8 cellular contexts compared by ENCODE assay signal in the genomic region with DNA sequence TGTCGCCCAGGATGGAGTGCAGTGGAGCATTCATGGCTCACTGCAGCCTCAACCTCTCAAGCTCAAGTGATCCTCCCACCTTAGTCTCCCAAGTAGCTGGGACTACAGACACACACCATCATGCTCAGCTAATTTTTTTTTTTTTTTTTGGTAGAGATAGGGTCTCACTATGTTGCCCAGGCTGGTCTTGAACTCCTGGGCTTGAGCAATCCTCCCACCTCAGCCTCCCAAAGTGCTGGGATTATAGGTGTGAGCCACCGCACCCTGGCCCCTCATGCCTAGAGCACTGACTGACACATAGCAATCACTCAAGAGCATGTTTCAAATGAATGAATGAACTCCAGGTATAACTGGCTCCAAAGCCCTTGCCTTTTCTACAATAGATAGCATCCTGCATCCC. TPM values are rescaled to one million over a fixed set of nuclear protein-coding genes. Genes with fewer than 3 reads are reported as not detected.
A peak's percentile ranks its signal among the peaks of the same experiment; 100 is the strongest.
DNase-seq lines count a peak whose midpoint lies in the region; ATAC-seq, FAIRE-seq and TF ChIP-seq lines count a peak whose summit lies in the region.
"Not testable (repeated sequence)": the region's sequence is repeated elsewhere in the genome, so short reads cannot be mapped to it uniquely, and the experiment has no call there.

No MANE protein-coding gene starts in this region.

- intact Hi-C loops in CD8-positive, alpha-beta T cell (cut with DNase I, micrococcal nuclease) = loop anchor here in 1 of 2 experiments (10.0 kb wide), 1 partner anchor 1636 kb away; a partner anchor contains a TSS
- intact Hi-C loops in activated T-helper 1 cell treated with anti-CD3 and anti-CD28 coated beads, Interleukin-12 subunit alpha, Interleukin-12 subunit beta, Interleukin-2, Interleukin-4 antibody, amounts not matched to agents 30 ng/mL and 10 ng/mL and 1 ng/mL, durations not matched to agents 14 hours and 24 hours and 36 hours (cut with micrococcal nuclease) = loop anchor here (5.0 kb wide), 1 partner anchor 1122 kb away; a partner anchor contains a TSS
- intact Hi-C loops in HepG2 (cut with micrococcal nuclease; ENCODE audit: unreplicated experiment); uterus (cut with DNase I; ENCODE audit: low total_unique reads): not testable (repeated sequence)

- not testable (repeated sequence) for H3K9me3 Mint-ChIP-seq in CD8-positive, alpha-beta T cell; activated T-helper 1 cell treated with anti-CD3 and anti-CD28 coated beads, Interleukin-12 subunit alpha, Interleukin-12 subunit beta, Interleukin-2, Interleukin-4 antibody, amounts not matched to agents 30 ng/mL and 10 ng/mL and 1 ng/mL, durations not matched to agents 14 hours and 24 hours and 36 hours; natural killer cell treated with Interleukin-12 subunit alpha and Interleukin-12 subunit beta and Interleukin-15 and Interleukin-18, amount 100 ng/mL, for 72 hours; stimulated activated naive B cell treated with anti-CD40 and anti-IgM and Interleukin-4, amounts not matched to agents 10 μg/mL and 1 μg/mL and 100 μg/mL, for 72 hours

- H3K4me3 ChIP-seq in CD8-positive, alpha-beta T cell (ENCODE audit: low read depth, low read length); coronary artery; HepG2 (replicated peaks in 1 of 3; ENCODE audit: insufficient read depth in 1 of 3, low read depth in 2 of 3, low read length in 3 of 3); uterus: not testable (repeated sequence)

- H3K4me1 ChIP-seq in CD8-positive, alpha-beta T cell (ENCODE audit: insufficient read depth, low read length) = peaks cover 61% of the 10 kb centered on the region
- H3K4me1 ChIP-seq in HepG2 (ENCODE audit: insufficient read depth, low read length) = peaks cover 77% of the 10 kb centered on the region
- H3K4me1 ChIP-seq in uterus = peaks cover 18 to 29% of the 10 kb centered on the region in 2 donors

- in situ Hi-C loops in HepG2 (cut with HindIII; ENCODE audit: extremely low pct_ligation_motif_present, low pct_unique_long_range_greater_than_20kb) = loop anchor here (5.0 kb wide), 1 partner anchor 128 kb away; no protein-coding TSS in a partner anchor

- not testable (repeated sequence) for H3K36me3 Mint-ChIP-seq in CD8-positive, alpha-beta T cell; activated T-helper 1 cell treated with anti-CD3 and anti-CD28 coated beads, Interleukin-12 subunit alpha, Interleukin-12 subunit beta, Interleukin-2, Interleukin-4 antibody, amounts not matched to agents 30 ng/mL and 10 ng/mL and 1 ng/mL, durations not matched to agents 14 hours and 24 hours and 36 hours (ENCODE audit: low read depth); natural killer cell treated with Interleukin-12 subunit alpha and Interleukin-12 subunit beta and Interleukin-15 and Interleukin-18, amount 100 ng/mL, for 72 hours
- peaks cover 9 to 17% of the 10 kb centered on the region in 2 donors for H3K36me3 Mint-ChIP-seq in stimulated activated naive B cell treated with anti-CD40 and anti-IgM and Interleukin-4, amounts not matched to agents 10 μg/mL and 1 μg/mL and 100 μg/mL, for 72 hours

- ATAC-seq in CD8-positive, alpha-beta T cell; HepG2; natural killer cell treated with Interleukin-12 subunit alpha and Interleukin-12 subunit beta and Interleukin-15 and Interleukin-18, amount 100 ng/mL, for 72 hours; stimulated activated naive B cell treated with anti-CD40 and anti-IgM and Interleukin-4, amounts not matched to agents 10 μg/mL and 1 μg/mL and 100 μg/mL, for 72 hours (replicated peaks): not testable (repeated sequence)

- not testable (repeated sequence) for H3K9me3 ChIP-seq in CD8-positive, alpha-beta T cell (ENCODE audit: low read length); HepG2 (ENCODE audit: low read length); uterus

- H3K9ac ChIP-seq in HepG2 (ENCODE audit: insufficient read depth, low read depth, low read length) = not testable (repeated sequence)

- H3K27me3 Mint-ChIP-seq in CD8-positive, alpha-beta T cell (ENCODE audit: low read depth); natural killer cell treated with Interleukin-12 subunit alpha and Interleukin-12 subunit beta and Interleukin-15 and Interleukin-18, amount 100 ng/mL, for 72 hours; stimulated activated naive B cell treated with anti-CD40 and anti-IgM and Interleukin-4, amounts not matched to agents 10 μg/mL and 1 μg/mL and 100 μg/mL, for 72 hours: not testable (repeated sequence)
- H3K27me3 Mint-ChIP-seq in activated T-helper 1 cell treated with anti-CD3 and anti-CD28 coated beads, Interleukin-12 subunit alpha, Interleukin-12 subunit beta, Interleukin-2, Interleukin-4 antibody, amounts not matched to agents 30 ng/mL and 10 ng/mL and 1 ng/mL, durations not matched to agents 14 hours and 24 hours and 36 hours (ENCODE audit: insufficient read depth) = peaks cover 15% of the 10 kb centered on the region

- not testable (repeated sequence) for DNase-seq in CD8-positive, alpha-beta T cell; RWPE1 (ENCODE audit: low spot score); activated T-helper 1 cell treated with anti-CD3 and anti-CD28 coated beads, Interleukin-12 subunit alpha, Interleukin-12 subunit beta, Interleukin-2, Interleukin-4 antibody, amounts not matched to agents 30 ng/mL and 10 ng/mL and 1 ng/mL, durations not matched to agents 14 hours and 24 hours and 36 hours (ENCODE audit: low spot score); coronary artery (ENCODE audit: low spot score); HepG2 (ENCODE audit: low spot score); natural killer cell treated with Interleukin-12 subunit alpha and Interleukin-12 subunit beta and Interleukin-15 and Interleukin-18, amount 100 ng/mL, for 72 hours (ENCODE audit: low spot score); stimulated activated naive B cell treated with anti-CD40 and anti-IgM and Interleukin-4, amounts not matched to agents 10 μg/mL and 1 μg/mL and 100 μg/mL, for 72 hours; uterus

- not testable (repeated sequence) for TF ChIP-seq CTCF in CD8-positive, alpha-beta T cell (IDR thresholded peaks at IDR 0.05); RWPE1 (conservative IDR thresholded peaks at IDR 0.05; ENCODE audit: low read depth); coronary artery (IDR thresholded peaks at IDR 0.05); HepG2 (CRISPR knock-in tag; IDR thresholded peaks at IDR 0.05); uterus (IDR thresholded peaks at IDR 0.05)

- TF ChIP-seq EP300 in HepG2 (IDR thresholded peaks at IDR 0.05; ENCODE audit: low read depth in 2 of 2, low read length in 2 of 2); HepG2 (CRISPR knock-in tag; IDR thresholded peaks at IDR 0.05; ENCODE audit: borderline replicate concordance): not testable (repeated sequence)

- H3K4me1 Mint-ChIP-seq in CD8-positive, alpha-beta T cell (ENCODE audit: low read depth) = peaks cover 67% of the 10 kb centered on the region
- H3K4me1 Mint-ChIP-seq in activated T-helper 1 cell treated with anti-CD3 and anti-CD28 coated beads, Interleukin-12 subunit alpha, Interleukin-12 subunit beta, Interleukin-2, Interleukin-4 antibody, amounts not matched to agents 30 ng/mL and 10 ng/mL and 1 ng/mL, durations not matched to agents 14 hours and 24 hours and 36 hours (ENCODE audit: low read depth) = peaks cover 73% of the 10 kb centered on the region
- peaks cover 52 to 62% of the 10 kb centered on the region in 2 donors for H3K4me1 Mint-ChIP-seq in natural killer cell treated with Interleukin-12 subunit alpha and Interleukin-12 subunit beta and Interleukin-15 and Interleukin-18, amount 100 ng/mL, for 72 hours (ENCODE audit: low read depth in 2 of 2)
- H3K4me1 Mint-ChIP-seq in stimulated activated naive B cell treated with anti-CD40 and anti-IgM and Interleukin-4, amounts not matched to agents 10 μg/mL and 1 μg/mL and 100 μg/mL, for 72 hours = peaks cover 63 to 73% of the 10 kb centered on the region in 2 donors

- H3K4me3 Mint-ChIP-seq in CD8-positive, alpha-beta T cell; activated T-helper 1 cell treated with anti-CD3 and anti-CD28 coated beads, Interleukin-12 subunit alpha, Interleukin-12 subunit beta, Interleukin-2, Interleukin-4 antibody, amounts not matched to agents 30 ng/mL and 10 ng/mL and 1 ng/mL, durations not matched to agents 14 hours and 24 hours and 36 hours; natural killer cell treated with Interleukin-12 subunit alpha and Interleukin-12 subunit beta and Interleukin-15 and Interleukin-18, amount 100 ng/mL, for 72 hours: not testable (repeated sequence)
- H3K4me3 Mint-ChIP-seq in stimulated activated naive B cell treated with anti-CD40 and anti-IgM and Interleukin-4, amounts not matched to agents 10 μg/mL and 1 μg/mL and 100 μg/mL, for 72 hours = peak overlapping the region in 1 of 2 donors; percentile 3

- POLR2A ChIA-PET in CD8-positive, alpha-beta T cell (lab: Charles Lee) = interaction anchor here (0.7 kb wide), 1 partner anchor 114 kb away, joined by 4 read pairs; a partner anchor contains a TSS
- POLR2A ChIA-PET in RWPE1 (lab: Yijun Ruan, JAX; ENCODE audit: low non-redundant PET) = not testable (repeated sequence)
- POLR2A ChIA-PET in HepG2 (lab: Yijun Ruan, JAX) = interaction anchor here (1.6 to 1.8 kb wide), 3 partner anchors 10 to 41 kb away, joined by 5 to 9 read pairs (median 7); a partner anchor contains a TSS

- peak overlapping the region; percentile 97 for H3K27ac Mint-ChIP-seq in CD8-positive, alpha-beta T cell
- H3K27ac Mint-ChIP-seq in activated T-helper 1 cell treated with anti-CD3 and anti-CD28 coated beads, Interleukin-12 subunit alpha, Interleukin-12 subunit beta, Interleukin-2, Interleukin-4 antibody, amounts not matched to agents 30 ng/mL and 10 ng/mL and 1 ng/mL, durations not matched to agents 14 hours and 24 hours and 36 hours = peak overlapping the region; percentile 99
- H3K27ac Mint-ChIP-seq in natural killer cell treated with Interleukin-12 subunit alpha and Interleukin-12 subunit beta and Interleukin-15 and Interleukin-18, amount 100 ng/mL, for 72 hours = peak overlapping the region; percentile 85 to 90
- H3K27ac Mint-ChIP-seq in stimulated activated naive B cell treated with anti-CD40 and anti-IgM and Interleukin-4, amounts not matched to agents 10 μg/mL and 1 μg/mL and 100 μg/mL, for 72 hours = peak overlapping the region; percentile 98

- not testable (repeated sequence) for H4K20me1 ChIP-seq in HepG2 (ENCODE audit: insufficient read depth, low read length)

- not testable (repeated sequence) for H2AFZ ChIP-seq in HepG2 (ENCODE audit: low read length)

- not testable (repeated sequence) for H3K4me2 ChIP-seq in HepG2 (ENCODE audit: low read depth, low read length)

- CTCF ChIA-PET in CD8-positive, alpha-beta T cell (lab: Charles Lee) = interaction anchor here (1.1 to 12.7 kb wide), 6 partner anchors 9 to 172 kb away, joined by 3 to 265 read pairs (median 8); a partner anchor contains a TSS
- CTCF ChIA-PET in RWPE1 (lab: Yijun Ruan, JAX) = interaction anchor here (1.6 to 2.5 kb wide), 2 partner anchors 10 to 126 kb away, joined by 6 to 12 read pairs; no protein-coding TSS in a partner anchor
- CTCF ChIA-PET in HepG2 (lab: Yijun Ruan, JAX; ENCODE audit: low intra/inter-chr PET ratio, low total read pairs) = not testable (repeated sequence)

- H3K36me3 ChIP-seq in CD8-positive, alpha-beta T cell (ENCODE audit: insufficient read depth, low read length); HepG2 (replicated peaks in 1 of 2; ENCODE audit: control insufficient read depth in 1 of 2, insufficient read depth in 2 of 2, low read length in 2 of 2); uterus: not testable (repeated sequence)

- TF ChIP-seq POLR2A in HepG2 (IDR thresholded peaks at IDR 0.05; ENCODE audit: insufficient read depth in 1 of 2, low read depth in 2 of 2, low read length in 2 of 2); uterus (IDR thresholded peaks at IDR 0.05): not testable (repeated sequence)

- H3K79me2 ChIP-seq in HepG2 (ENCODE audit: insufficient read depth, low read length) = peaks cover 11% of the 10 kb centered on the region

- not testable (repeated sequence) for H3K27me3 ChIP-seq in CD8-positive, alpha-beta T cell (ENCODE audit: insufficient read depth, low read length); HepG2 (ENCODE audit: control insufficient read depth in 1 of 2, insufficient read depth in 2 of 2, low read length in 2 of 2); uterus

- WGBS in HepG2 (ENCODE audit: low lambda C conversion rate) = 92% methylated on average over 2 of the region's 2 CpGs

- FAIRE-seq in HepG2 (lab: Jason Lieb, UNC) = not testable (repeated sequence)

- not testable (repeated sequence) for BruUV-seq in HepG2 (replicated peaks; lab: Mats Ljungman, UMichigan)

- not testable (repeated sequence) for H3K27ac ChIP-seq in CD8-positive, alpha-beta T cell (ENCODE audit: low read depth, low read length); HepG2 (ENCODE audit: extremely low read length, insufficient read depth, low read length)
- H3K27ac ChIP-seq in RWPE1 = peak overlapping the region; percentile 100
- peak overlapping the region; percentile 93 to 95 for H3K27ac ChIP-seq in coronary artery
- H3K27ac ChIP-seq in uterus = peak overlapping the region; percentile 98 to 99

- TF ChIP-seq RAD21 in HepG2 (CRISPR knock-in tag; IDR thresholded peaks at IDR 0.05) = not testable (repeated sequence)

RNA-seq across cellular contexts. Expression of a gene that starts 3.9 kb away (rescaled TPM):
- total RNA-seq in CD8-positive, alpha-beta T cell = 100 to 1,000 TPM; 185 to 188 TPM
- total RNA-seq in activated T-helper 1 cell treated with anti-CD3 and anti-CD28 coated beads, Interleukin-12 subunit alpha, Interleukin-12 subunit beta, Interleukin-2, Interleukin-4 antibody, amounts not matched to agents 30 ng/mL and 10 ng/mL and 1 ng/mL, durations not matched to agents 14 hours and 24 hours and 36 hours = 96.5 and 97.2 TPM in 2 replicates
- total RNA-seq in HepG2 (2016; rRNA removed; fragmentation: Illumina TruSeq; extraction: Trizol) (25.0 and 40.6 TPM in 2 replicates), uterus (1,000 to 10,000 TPM in 1 of 4 donors, 100 to 1,000 TPM in 3; 452 to 1,353 (median 779) TPM)
- 2.9 and 3.7 TPM in 2 replicates for total RNA-seq in HepG2 (2016; cell fraction: cytosol; rRNA removed; fragmentation: Illumina TruSeq; extraction: Trizol; ENCODE audit: low read depth)
- 23.2 and 34.7 TPM in 2 replicates for total RNA-seq in HepG2 (2016; cell fraction: insoluble cytoplasmic fraction; rRNA removed; fragmentation: Illumina TruSeq; extraction: Trizol)
- total RNA-seq in HepG2 (2016; cell fraction: membrane; rRNA removed; fragmentation: Illumina TruSeq; extraction: Trizol) = 6.6 and 7.4 TPM in 2 replicates
- total RNA-seq in HepG2 (2016; cell fraction: nucleus; rRNA removed; fragmentation: Illumina TruSeq; extraction: Trizol) = 76.4 and 80.4 TPM in 2 replicates
- polyA plus RNA-seq in HepG2 (2011; rRNA removed) = 22.8 and 23.4 TPM in 2 replicates
- 14.7 and 20.1 TPM in 2 replicates for polyA plus RNA-seq in HepG2 (2011; cell fraction: cytosol; rRNA removed)
- polyA plus RNA-seq in HepG2 (2011; cell fraction: nucleus; rRNA removed) = 57.1 and 57.5 TPM in 2 replicates
- 55.5 and 61.9 TPM in 2 replicates for polyA plus RNA-seq in HepG2 (2012)
- polyA plus RNA-seq in HepG2 (2016; cell fraction: cytosol; fragmentation: Illumina TruSeq; extraction: Trizol; ENCODE audit: low read depth) = 0.98 and 1.1 TPM in 2 replicates
- polyA plus RNA-seq in HepG2 (2016; cell fraction: insoluble cytoplasmic fraction; fragmentation: Illumina TruSeq; extraction: Trizol; ENCODE audit: low read depth) = 11.6 and 12.9 TPM in 2 replicates
- polyA plus RNA-seq in HepG2 (2016; cell fraction: membrane; fragmentation: Illumina TruSeq; extraction: Trizol; ENCODE audit: low read depth) = 2.0 and 2.1 TPM in 2 replicates
- 33.5 and 38.4 TPM in 2 replicates for polyA plus RNA-seq in HepG2 (2016; cell fraction: nucleus; fragmentation: Illumina TruSeq; extraction: Trizol; ENCODE audit: insufficient read depth, low read depth)
- 99.6 and 234 TPM in 2 replicates for polyA minus RNA-seq in HepG2 (2011; rRNA and poly(A)+ RNA removed; ENCODE audit: low replicate concordance)
- polyA minus RNA-seq in HepG2 (2011; cell fraction: cytosol; rRNA and poly(A)+ RNA removed) = 122 and 157 TPM in 2 replicates
- polyA minus RNA-seq in HepG2 (2011; cell fraction: nucleus; rRNA and poly(A)+ RNA removed) = 192 and 213 TPM in 2 replicates
- 10 to 100 TPM; 49.2 to 60.0 TPM for total RNA-seq in natural killer cell treated with Interleukin-12 subunit alpha and Interleukin-12 subunit beta and Interleukin-15 and Interleukin-18, amount 100 ng/mL, for 72 hours

RNA-seq across cellular contexts. Expression of a gene that starts 23.2 kb away (rescaled TPM):
- total RNA-seq in CD8-positive, alpha-beta T cell = 1,000 to 10,000 TPM; 2,174 to 2,204 TPM
- 1,154 and 1,169 TPM in 2 replicates for total RNA-seq in activated T-helper 1 cell treated with anti-CD3 and anti-CD28 coated beads, Interleukin-12 subunit alpha, Interleukin-12 subunit beta, Interleukin-2, Interleukin-4 antibody, amounts not matched to agents 30 ng/mL and 10 ng/mL and 1 ng/mL, durations not matched to agents 14 hours and 24 hours and 36 hours
- total RNA-seq in HepG2 (2016; rRNA removed; fragmentation: Illumina TruSeq; extraction: Trizol) (1,787 and 2,092 TPM in 2 replicates), uterus (1,000 to 10,000 TPM; 1,301 to 1,426 (median 1,363) TPM)
- 2,019 and 2,497 TPM in 2 replicates for total RNA-seq in HepG2 (2016; cell fraction: cytosol; rRNA removed; fragmentation: Illumina TruSeq; extraction: Trizol; ENCODE audit: low read depth)
- 1,856 and 2,038 TPM in 2 replicates for total RNA-seq in HepG2 (2016; cell fraction: insoluble cytoplasmic fraction; rRNA removed; fragmentation: Illumina TruSeq; extraction: Trizol)
- 4,333 and 4,899 TPM in 2 replicates for total RNA-seq in HepG2 (2016; cell fraction: membrane; rRNA removed; fragmentation: Illumina TruSeq; extraction: Trizol)
- 776 and 846 TPM in 2 replicates for total RNA-seq in HepG2 (2016; cell fraction: nucleus; rRNA removed; fragmentation: Illumina TruSeq; extraction: Trizol)
- polyA plus RNA-seq in HepG2 (2011; rRNA removed) = 1,819 and 2,144 TPM in 2 replicates
- polyA plus RNA-seq in HepG2 (2011; cell fraction: cytosol; rRNA removed) = 2,392 and 2,528 TPM in 2 replicates
- polyA plus RNA-seq in HepG2 (2011; cell fraction: nucleus; rRNA removed) = 525 and 588 TPM in 2 replicates
- 1,720 and 1,805 TPM in 2 replicates for polyA plus RNA-seq in HepG2 (2012)
- polyA plus RNA-seq in HepG2 (2016; cell fraction: cytosol; fragmentation: Illumina TruSeq; extraction: Trizol; ENCODE audit: low read depth) = 2,631 and 2,980 TPM in 2 replicates
- 2,163 and 2,164 TPM in 2 replicates for polyA plus RNA-seq in HepG2 (2016; cell fraction: insoluble cytoplasmic fraction; fragmentation: Illumina TruSeq; extraction: Trizol; ENCODE audit: low read depth)
- polyA plus RNA-seq in HepG2 (2016; cell fraction: membrane; fragmentation: Illumina TruSeq; extraction: Trizol; ENCODE audit: low read depth) = 4,391 and 4,816 TPM in 2 replicates
- polyA plus RNA-seq in HepG2 (2016; cell fraction: nucleus; fragmentation: Illumina TruSeq; extraction: Trizol; ENCODE audit: insufficient read depth, low read depth) = 1,221 and 1,290 TPM in 2 replicates
- polyA minus RNA-seq in HepG2 (2011; rRNA and poly(A)+ RNA removed; ENCODE audit: low replicate concordance) = 1,467 and 2,851 TPM in 2 replicates
- 835 and 903 TPM in 2 replicates for polyA minus RNA-seq in HepG2 (2011; cell fraction: cytosol; rRNA and poly(A)+ RNA removed)
- 177 and 251 TPM in 2 replicates for polyA minus RNA-seq in HepG2 (2011; cell fraction: nucleus; rRNA and poly(A)+ RNA removed)
- total RNA-seq in natural killer cell treated with Interleukin-12 subunit alpha and Interleukin-12 subunit beta and Interleukin-15 and Interleukin-18, amount 100 ng/mL, for 72 hours = 1,000 to 10,000 TPM in 1 of 2 donors, 100 to 1,000 TPM in 1; 898 to 1,016 TPM

RNA-seq across cellular contexts. Expression of a gene that starts 40.8 kb away (rescaled TPM):
- 10 to 100 TPM; 15.3 to 17.7 TPM for total RNA-seq in CD8-positive, alpha-beta T cell
- 38.7 and 40.7 TPM in 2 replicates for total RNA-seq in activated T-helper 1 cell treated with anti-CD3 and anti-CD28 coated beads, Interleukin-12 subunit alpha, Interleukin-12 subunit beta, Interleukin-2, Interleukin-4 antibody, amounts not matched to agents 30 ng/mL and 10 ng/mL and 1 ng/mL, durations not matched to agents 14 hours and 24 hours and 36 hours
- total RNA-seq in HepG2 (2016; rRNA removed; fragmentation: Illumina TruSeq; extraction: Trizol) (8.5 and 9.7 TPM in 2 replicates), uterus (10 to 100 TPM in 1 of 4 donors, 1 to 10 TPM in 3; 7.1 to 19.3 (median 8.6) TPM)
- 2.2 and 4.6 TPM in 2 replicates for total RNA-seq in HepG2 (2016; cell fraction: cytosol; rRNA removed; fragmentation: Illumina TruSeq; extraction: Trizol; ENCODE audit: low read depth)
- total RNA-seq in HepG2 (2016; cell fraction: insoluble cytoplasmic fraction; rRNA removed; fragmentation: Illumina TruSeq; extraction: Trizol) = 6.9 and 10.1 TPM in 2 replicates
- 3.7 and 6.0 TPM in 2 replicates for total RNA-seq in HepG2 (2016; cell fraction: membrane; rRNA removed; fragmentation: Illumina TruSeq; extraction: Trizol)
- total RNA-seq in HepG2 (2016; cell fraction: nucleus; rRNA removed; fragmentation: Illumina TruSeq; extraction: Trizol) = 8.1 and 9.3 TPM in 2 replicates
- 14.3 and 17.5 TPM in 2 replicates for polyA plus RNA-seq in HepG2 (2011; rRNA removed)
- 6.3 and 8.4 TPM in 2 replicates for polyA plus RNA-seq in HepG2 (2011; cell fraction: cytosol; rRNA removed)
- 43.5 and 52.1 TPM in 2 replicates for polyA plus RNA-seq in HepG2 (2011; cell fraction: nucleus; rRNA removed)
- 13.1 and 14.1 TPM in 2 replicates for polyA plus RNA-seq in HepG2 (2012)
- 2.4 and 2.7 TPM in 2 replicates for polyA plus RNA-seq in HepG2 (2016; cell fraction: cytosol; fragmentation: Illumina TruSeq; extraction: Trizol; ENCODE audit: low read depth)
- polyA plus RNA-seq in HepG2 (2016; cell fraction: insoluble cytoplasmic fraction; fragmentation: Illumina TruSeq; extraction: Trizol; ENCODE audit: low read depth) = 7.0 and 9.3 TPM in 2 replicates
- polyA plus RNA-seq in HepG2 (2016; cell fraction: membrane; fragmentation: Illumina TruSeq; extraction: Trizol; ENCODE audit: low read depth) = 3.7 and 4.0 TPM in 2 replicates
- 25.7 TPM in 2 replicates for polyA plus RNA-seq in HepG2 (2016; cell fraction: nucleus; fragmentation: Illumina TruSeq; extraction: Trizol; ENCODE audit: insufficient read depth, low read depth)
- 12.6 and 15.7 TPM in 2 replicates for polyA minus RNA-seq in HepG2 (2011; rRNA and poly(A)+ RNA removed; ENCODE audit: low replicate concordance)
- polyA minus RNA-seq in HepG2 (2011; cell fraction: cytosol; rRNA and poly(A)+ RNA removed) = 4.7 and 8.8 TPM in 2 replicates
- 3.9 and 9.4 TPM in 2 replicates for polyA minus RNA-seq in HepG2 (2011; cell fraction: nucleus; rRNA and poly(A)+ RNA removed)
- total RNA-seq in natural killer cell treated with Interleukin-12 subunit alpha and Interleukin-12 subunit beta and Interleukin-15 and Interleukin-18, amount 100 ng/mL, for 72 hours = 10 to 100 TPM; 24.1 to 35.7 TPM

RNA-seq across cellular contexts. Expression of a gene that starts 51.2 kb away (rescaled TPM):
- total RNA-seq in CD8-positive, alpha-beta T cell = 100 to 1,000 TPM; 148 to 154 TPM
- total RNA-seq in activated T-helper 1 cell treated with anti-CD3 and anti-CD28 coated beads, Interleukin-12 subunit alpha, Interleukin-12 subunit beta, Interleukin-2, Interleukin-4 antibody, amounts not matched to agents 30 ng/mL and 10 ng/mL and 1 ng/mL, durations not matched to agents 14 hours and 24 hours and 36 hours = 224 and 230 TPM in 2 replicates
- total RNA-seq in HepG2 (2016; rRNA removed; fragmentation: Illumina TruSeq; extraction: Trizol) = 58.1 and 70.0 TPM in 2 replicates
- total RNA-seq in HepG2 (2016; cell fraction: cytosol; rRNA removed; fragmentation: Illumina TruSeq; extraction: Trizol; ENCODE audit: low read depth) = 7.1 and 9.5 TPM in 2 replicates
- 50.7 and 71.8 TPM in 2 replicates for total RNA-seq in HepG2 (2016; cell fraction: insoluble cytoplasmic fraction; rRNA removed; fragmentation: Illumina TruSeq; extraction: Trizol)
- total RNA-seq in HepG2 (2016; cell fraction: membrane; rRNA removed; fragmentation: Illumina TruSeq; extraction: Trizol) = 25.5 and 28.8 TPM in 2 replicates
- total RNA-seq in HepG2 (2016; cell fraction: nucleus; rRNA removed; fragmentation: Illumina TruSeq; extraction: Trizol) = 47.0 and 57.9 TPM in 2 replicates
- polyA plus RNA-seq in HepG2 (2011; rRNA removed) = 14.0 and 16.8 TPM in 2 replicates
- polyA plus RNA-seq in HepG2 (2011; cell fraction: cytosol; rRNA removed) = 9.2 and 10.6 TPM in 2 replicates
- polyA plus RNA-seq in HepG2 (2011; cell fraction: nucleus; rRNA removed) = 53.6 and 67.6 TPM in 2 replicates
- 30.7 and 30.9 TPM in 2 replicates for polyA plus RNA-seq in HepG2 (2012)
- polyA plus RNA-seq in HepG2 (2016; cell fraction: cytosol; fragmentation: Illumina TruSeq; extraction: Trizol; ENCODE audit: low read depth) = 4.0 and 4.5 TPM in 2 replicates
- polyA plus RNA-seq in HepG2 (2016; cell fraction: insoluble cytoplasmic fraction; fragmentation: Illumina TruSeq; extraction: Trizol; ENCODE audit: low read depth) = 47.2 and 53.8 TPM in 2 replicates
- polyA plus RNA-seq in HepG2 (2016; cell fraction: membrane; fragmentation: Illumina TruSeq; extraction: Trizol; ENCODE audit: low read depth) = 12.6 and 14.0 TPM in 2 replicates
- 121 and 126 TPM in 2 replicates for polyA plus RNA-seq in HepG2 (2016; cell fraction: nucleus; fragmentation: Illumina TruSeq; extraction: Trizol; ENCODE audit: insufficient read depth, low read depth)
- 21.5 and 102 TPM in 2 replicates for polyA minus RNA-seq in HepG2 (2011; rRNA and poly(A)+ RNA removed; ENCODE audit: low replicate concordance)
- polyA minus RNA-seq in HepG2 (2011; cell fraction: cytosol; rRNA and poly(A)+ RNA removed) = 11.9 and 14.7 TPM in 2 replicates
- 37.2 and 50.7 TPM in 2 replicates for polyA minus RNA-seq in HepG2 (2011; cell fraction: nucleus; rRNA and poly(A)+ RNA removed)
- 100 to 1,000 TPM; 234 to 259 TPM for total RNA-seq in natural killer cell treated with Interleukin-12 subunit alpha and Interleukin-12 subunit beta and Interleukin-15 and Interleukin-18, amount 100 ng/mL, for 72 hours
- total RNA-seq in uterus = 100 to 1,000 TPM in 2 of 4 donors, 10 to 100 TPM in 2; 37.9 to 120 (median 78.2) TPM
